8 cellular contexts compared by ENCODE assay signal in genomic region chr5:93585054-93585751, GRCh38. TPM values are rescaled to one million over a fixed set of nuclear protein-coding genes. Genes with fewer than 3 reads are reported as not detected.
A peak's percentile ranks its signal among the peaks of the same experiment; 100 is the strongest.
DNase-seq lines count a peak whose midpoint lies in the region; ATAC-seq and TF ChIP-seq lines count a peak whose summit lies in the region.

No MANE protein-coding gene starts in this region.

- peaks cover 33% of the 10 kb centered on the region for H3K27me3 ChIP-seq in DND-41 (ENCODE audit: insufficient read depth, low read length, poor library complexity)

- H3K4me3 ChIP-seq in DND-41 (ENCODE audit: low read depth in 1 of 2, low read length in 2 of 2) (peak overlapping the region in 1 of 2 experiments; percentile 60; a peak in 3 of 4 replicates), LNCaP clone FGC (ENCODE audit: low read depth, low read length) (peak overlapping the region; percentile 37)

- peak overlapping the region; percentile 36; the same call in 1 of the 2 replicates for H3K9ac ChIP-seq in DND-41 (ENCODE audit: low read depth, low read length)

- no peaks in the 10 kb centered on the region for H4K20me1 ChIP-seq in DND-41 (ENCODE audit: insufficient read depth, low read length)

- H3K4me2 ChIP-seq in DND-41 (ENCODE audit: insufficient read depth, low read length): peak overlapping the region; percentile 91

- H3K27ac ChIP-seq in DND-41 (ENCODE audit: low read length) (no peak overlapping the region), caudate nucleus (ENCODE audit: low read depth, low read length) (peak overlapping the region; percentile 67)

- peaks cover 24% of the 10 kb centered on the region for H3K4me1 ChIP-seq in DND-41 (ENCODE audit: insufficient read depth, low read length)

- H3K79me2 ChIP-seq in DND-41 (ENCODE audit: insufficient read depth, low read length): no peaks in the 10 kb centered on the region

- H3K36me3 ChIP-seq in DND-41 (ENCODE audit: insufficient read depth, low read length): no peaks in the 10 kb centered on the region

- peak overlapping the region; percentile 60; the same call in 1 of the 2 replicates for H2AFZ ChIP-seq in DND-41 (ENCODE audit: low read depth, low read length)

- DNase-seq in DND-41 (no peak), LNCaP clone FGC (ENCODE audit: low read depth) (no peak), caudate nucleus (lab: John Stamatoyannopoulos, UW) (peak in 2 of 61 donors; percentile 7 to 47), lung microvascular endothelial cell (ENCODE audit: low read depth in 2 of 2) (peak; percentile 35 to 60), epidermal melanocyte (ENCODE audit: insufficient read length, low spot score) (no peak)

- ATAC-seq in DND-41 (ENCODE audit: insufficient read depth, low read depth) (peak; percentile 8; the same call in 1 of the 3 replicates), GM21423 (IDR thresholded peaks at IDR 0.05; ENCODE audit: unreplicated experiment) (no peak), GM18909 (IDR thresholded peaks at IDR 0.05; ENCODE audit: poor library complexity, unreplicated experiment) (no peak), GM18858 (IDR thresholded peaks at IDR 0.05; ENCODE audit: unreplicated experiment) (no peak)

- TF ChIP-seq CTCF in DND-41 (IDR thresholded peaks at IDR 0.05; ENCODE audit: borderline replicate concordance, extremely low read depth, low read length, poor library complexity, severe bottlenecking): no peak
- no peak for TF ChIP-seq CTCF in LNCaP clone FGC (IDR thresholded peaks at IDR 0.05; ENCODE audit: control insufficient read depth, extremely low read depth, insufficient read depth)

- no peaks in the 10 kb centered on the region for H3K9me3 ChIP-seq in DND-41 (ENCODE audit: insufficient read depth, low read length, severe bottlenecking)

RNA-seq across cellular contexts. Expression of gene NR2F1, which starts 2.2 kb away (rescaled TPM):
- 30.5 and 118 TPM in 2 replicates for total RNA-seq in lung microvascular endothelial cell

RNA-seq across cellular contexts. Expression of gene NR2F1-AS1, which starts 4.2 kb away (rescaled TPM):
- 16.1 and 29.8 TPM in 2 replicates for total RNA-seq in lung microvascular endothelial cell

Comparison
In these comparisons a context has a peak if more than half of its experiments do, and no peak if none do; other contexts are left out.
1. DNase-seq: peak in lung microvascular endothelial cell (2 of 2); none in DND-41 (single experiment), LNCaP clone FGC (single experiment) and epidermal melanocyte (single experiment).